In genomic region chr3:4493931-4494806, GRCh38 we compare ENCODE assay signal across 8 cellular contexts. TPM values are rescaled to one million over a fixed set of nuclear protein-coding genes. Genes with fewer than 3 reads are reported as not detected.
DNase-seq lines count a peak whose midpoint lies in the region; ATAC-seq, FAIRE-seq and TF ChIP-seq lines count a peak whose summit lies in the region.

No MANE protein-coding gene starts in this region.

- H2BK120ac ChIP-seq in IMR-90 (ENCODE audit: low read depth, low read length): no peak overlapping the region

- H3K27ac ChIP-seq in IMR-90 (ENCODE audit: insufficient read depth, low read length): no peak overlapping the region
- no peak overlapping the region for H3K27ac ChIP-seq in pancreas

- H3K4ac ChIP-seq in IMR-90 (ENCODE audit: low read depth, low read length): no peak overlapping the region

- no peak overlapping the region for H2BK20ac ChIP-seq in IMR-90 (ENCODE audit: low read depth, low read length)

- H3K27me3 ChIP-seq in IMR-90 (ENCODE audit: control insufficient read depth, insufficient read depth, low read length) (no peaks in the 10 kb centered on the region), pancreas (no peaks in the 10 kb centered on the region)

- peak overlapping the region; percentile 82 for H2AFZ ChIP-seq in IMR-90 (replicated peaks; ENCODE audit: low read length, poor library complexity)

- in situ Hi-C loops in IMR-90 (cut with MboI; ENCODE audit: low sequenced_read_pairs): no loop called here

- no TSS peak for BruUV-seq in IMR-90 (replicated peaks; lab: Mats Ljungman, UMichigan)

- no peak overlapping the region for H2AK9ac ChIP-seq in IMR-90 (replicated peaks; ENCODE audit: low read depth, low read length, poor library complexity)

- ATAC-seq in IMR-90 (ENCODE audit: low read depth) (no peak), pancreas (peak in 2 of 4 donors; percentile 0 to 1), GM18868 (IDR thresholded peaks at IDR 0.05; ENCODE audit: unreplicated experiment) (no peak), GM18867 (IDR thresholded peaks at IDR 0.05; ENCODE audit: unreplicated experiment) (no peak)
- ATAC-seq in activated T-helper 17 cell treated with anti-CD3 and anti-CD28 coated beads, Interleukin-2, amount 50 U/mL, for 72 hours (replicated peaks): no peak

- H4K20me1 ChIP-seq in IMR-90 (ENCODE audit: insufficient read depth, low read length): no peaks in the 10 kb centered on the region

- H3K18ac ChIP-seq in IMR-90 (ENCODE audit: low read depth, low read length): no peak overlapping the region

- intact Hi-C loops in IMR-90 (cut with micrococcal nuclease) (loop anchor here (1.0 to 5.0 kb wide), 5 partner anchors 27 to 187 kb away; partner anchors contain the start of gene SUMF1), pancreas (cut with DNase I) (no loop called here)

- H2BK5ac ChIP-seq in IMR-90 (ENCODE audit: low read depth, low read length, poor library complexity, severe bottlenecking): no peak overlapping the region

- peak overlapping the region; percentile 12; the same call in 1 of the 2 replicates for H3K9ac ChIP-seq in IMR-90 (ENCODE audit: low read depth, low read length)

- no peaks in the 10 kb centered on the region for H3K27me3 Mint-ChIP-seq in activated T-helper 17 cell treated with anti-CD3 and anti-CD28 coated beads, Interleukin-2, amount 50 U/mL, for 72 hours

- no peak overlapping the region for H2BK15ac ChIP-seq in IMR-90 (ENCODE audit: low read depth, low read length)

- no peak for TF ChIP-seq RAD21 in IMR-90 (IDR thresholded peaks at IDR 0.05; ENCODE audit: low read length)

- H3K27ac Mint-ChIP-seq in activated T-helper 17 cell treated with anti-CD3 and anti-CD28 coated beads, Interleukin-2, amount 50 U/mL, for 72 hours: peak overlapping the region; percentile 89

- H3K9me1 ChIP-seq in IMR-90 (ENCODE audit: insufficient read depth, low read length): no peaks in the 10 kb centered on the region; the same call in 1 of the 2 replicates

- CTCF ChIA-PET in IMR-90 (lab: Yijun Ruan, JAX): interaction anchor here (0.6 to 2.1 kb wide), 3 partner anchors 50 to 143 kb away, joined by 3 to 6 read pairs (median 4); no protein-coding TSS in a partner anchor

- no peak for TF ChIP-seq CTCF in IMR-90 (conservative IDR thresholded peaks at IDR 0.05; ENCODE audit: low read depth, low read length)
- TF ChIP-seq CTCF in pancreas (IDR thresholded peaks at IDR 0.05): no peak

- FAIRE-seq in pancreas (lab: Jason Lieb, UNC): no peak

- peak overlapping the region; percentile 94 for H3K4me3 Mint-ChIP-seq in activated T-helper 17 cell treated with anti-CD3 and anti-CD28 coated beads, Interleukin-2, amount 50 U/mL, for 72 hours

- H3K36me3 ChIP-seq in IMR-90 (ENCODE audit: control insufficient read depth, insufficient read depth, low read length) (no peaks in the 10 kb centered on the region), pancreas (no peaks in the 10 kb centered on the region)

- H3K36me3 Mint-ChIP-seq in activated T-helper 17 cell treated with anti-CD3 and anti-CD28 coated beads, Interleukin-2, amount 50 U/mL, for 72 hours (ENCODE audit: low read depth): peaks cover 45% of the 10 kb centered on the region

- H3K79me1 ChIP-seq in IMR-90 (ENCODE audit: low read depth in 1 of 2, low read length in 2 of 2): no peaks in the 10 kb centered on the region

- H3K4me2 ChIP-seq in IMR-90 (ENCODE audit: low read depth, low read length): peak overlapping the region; percentile 91

- H4K91ac ChIP-seq in IMR-90 (ENCODE audit: insufficient read depth, low read depth, low read length): no peak overlapping the region

- no peaks in the 10 kb centered on the region for H3K9me3 Mint-ChIP-seq in activated T-helper 17 cell treated with anti-CD3 and anti-CD28 coated beads, Interleukin-2, amount 50 U/mL, for 72 hours

- no peaks in the 10 kb centered on the region; the same call in 1 of the 2 replicates for H3K4me1 ChIP-seq in IMR-90 (ENCODE audit: control insufficient read depth, insufficient read depth, low read length)
- H3K4me1 ChIP-seq in pancreas: peaks cover 0 to 5% (median 0%) of the 10 kb centered on the region in 3 donors

- 2% methylated on average over 7 of the region's 28 CpGs; no CpG with 5 or more reads in 1 of the 2 experiments for WGBS in IMR-90 (ENCODE audit: extremely low coverage in 2 of 2, insufficient read length in 1 of 2), 2 experiments
- 22 to 25% methylated on average over 28 of the region's 28 CpGs for WGBS in pancreas, 2 donors

- no peak overlapping the region for H4K8ac ChIP-seq in IMR-90 (ENCODE audit: low read depth in 2 of 2, low read length in 2 of 2)

- H4K5ac ChIP-seq in IMR-90 (ENCODE audit: low read depth, low read length): no peak overlapping the region

- H3K23ac ChIP-seq in IMR-90 (ENCODE audit: low read depth, low read length): 0 out of 2 replicates have a peak overlapping the region, but pooled peaks have one; percentile 2

- H3K9me3 ChIP-seq in IMR-90 (ENCODE audit: control insufficient read depth, insufficient read depth, low read length): no peaks in the 10 kb centered on the region
- no peaks in the 10 kb centered on the region for H3K9me3 ChIP-seq in pancreas

- no peak overlapping the region for H3K14ac ChIP-seq in IMR-90 (replicated peaks; ENCODE audit: low read depth, low read length)

- TF ChIP-seq POLR2A in IMR-90 (IDR thresholded peaks at IDR 0.05; ENCODE audit: low read depth, low read length): no peak

- POLR2A ChIA-PET in IMR-90 (lab: Charles Lee; ENCODE audit: unreplicated experiment): interaction anchor here (1.2 kb wide), 1 partner anchor 27 kb away, joined by 5 read pairs; the partner anchor contains the start of gene SUMF1

- no peak overlapping the region for H2AK5ac ChIP-seq in IMR-90 (ENCODE audit: low read depth, low read length)

- H3K4me1 Mint-ChIP-seq in activated T-helper 17 cell treated with anti-CD3 and anti-CD28 coated beads, Interleukin-2, amount 50 U/mL, for 72 hours: peaks cover 28% of the 10 kb centered on the region

- no peak overlapping the region for H3K56ac ChIP-seq in IMR-90 (ENCODE audit: extremely low read depth, insufficient read depth, low read length)

- peak; percentile 41 for DNase-seq in CD1c-positive myeloid dendritic cell (ENCODE audit: extremely low spot score)
- DNase-seq in IMR-90: peak; percentile 21
- peak; percentile 18 for DNase-seq in globus pallidus (ENCODE audit: low spot score)
- DNase-seq in pancreas: peak in 1 of 6 donors; percentile 21
- no peak for DNase-seq in NCI-H2107 treated with DMSO at 0.1 percent for 48 hours (lab: John Stamatoyannopoulos, UW; ENCODE audit: unreplicated experiment)

- H3K4me3 ChIP-seq in IMR-90 (ENCODE audit: insufficient read depth, low read depth, low read length): peak overlapping the region; percentile 62
- peak overlapping the region; percentile 58 to 89 (median 76) for H3K4me3 ChIP-seq in pancreas

- dilution Hi-C loops in IMR-90 (cut with HindIII; ENCODE audit: low sequenced_read_pairs, unreplicated experiment): no loop called here

TF ChIP-seq in IMR-90, 13 proteins besides CTCF, POLR2A, EP300 and RAD21:
- TF ChIP-seq MAZ (IDR thresholded peaks at IDR 0.05; ENCODE audit: borderline replicate concordance, low read depth, low read length) (no peak), RFX5 (IDR thresholded peaks at IDR 0.05; ENCODE audit: low read depth, low read length) (no peak), NFE2L2 (IDR thresholded peaks at IDR 0.05; ENCODE audit: low read depth, low read length) (no peak)
TF ChIP-seq in IMR-90: peak in this region for 0.

RNA-seq across cellular contexts. Expression of gene ITPR1, which starts 1.0 kb away (rescaled TPM):
- total RNA-seq in IMR-90 (2012; rRNA removed) (5.7 and 5.8 TPM in 2 replicates), pancreas (10 to 100 TPM in 4 of 6 donors, 1 to 10 TPM in 2; 8.0 to 19.1 (median 11.1) TPM)
- polyA plus RNA-seq in IMR-90 (2012; rRNA removed) (1.4 and 1.8 TPM in 2 replicates), pancreas (1 to 10 TPM; 4.5 to 9.3 TPM)
- 0.41 and 0.57 TPM in 2 replicates for polyA plus RNA-seq in IMR-90 (2012; cell fraction: cytosol; rRNA removed)
- 0.65 and 2.1 TPM in 2 replicates for polyA plus RNA-seq in IMR-90 (2012; cell fraction: nucleus; rRNA removed; ENCODE audit: low replicate concordance)
- 10 to 100 TPM; 78.5 to 84.6 TPM for total RNA-seq in activated T-helper 17 cell treated with anti-CD3 and anti-CD28 coated beads, Interleukin-2, amount 50 U/mL, for 72 hours

RNA-seq across cellular contexts. Expression of gene SUMF1, which starts 27.1 kb away (rescaled TPM):
- total RNA-seq in IMR-90 (2012; rRNA removed) (25.0 and 26.3 TPM in 2 replicates), pancreas (10 to 100 TPM; 10.3 to 25.8 (median 12.6) TPM)
- polyA plus RNA-seq in IMR-90 (2012; rRNA removed) (30.0 and 38.4 TPM in 2 replicates), pancreas (10 to 100 TPM in 1 of 2 donors, 1 to 10 TPM in 1; 7.1 to 15.5 TPM)
- polyA plus RNA-seq in IMR-90 (2012; cell fraction: cytosol; rRNA removed): 23.3 and 33.8 TPM in 2 replicates
- polyA plus RNA-seq in IMR-90 (2012; cell fraction: nucleus; rRNA removed; ENCODE audit: low replicate concordance): 11.4 and 14.4 TPM in 2 replicates
- 1 to 10 TPM; 5.9 to 7.6 TPM for total RNA-seq in activated T-helper 17 cell treated with anti-CD3 and anti-CD28 coated beads, Interleukin-2, amount 50 U/mL, for 72 hours
